Comparison of ENCODE assay signal across 18 cellular contexts in genomic region chr1:8404450-8405370, GRCh38.
DNase-seq lines count a peak whose midpoint lies in the region; ATAC-seq and TF ChIP-seq lines count a peak whose summit lies in the region.
"Had no signal": no experiment of that assay in that cellular context is flagged by ENCODE, and none has a peak within 500 bp of the region (broad histone marks: within the 10 kb centered on the region; RNA-seq: fewer than 3 reads in every experiment).

No MANE protein-coding gene starts in this region.

- H3K4me1 ChIP-seq in gastroesophageal sphincter (peaks cover 22 to 77% (median 35%) of the 10 kb centered on the region in 3 donors), spleen (peaks cover 28 to 91% (median 47%) of the 10 kb centered on the region in 6 donors)

- H3K27me3 ChIP-seq in gastroesophageal sphincter (no peaks in the 10 kb centered on the region), spleen (replicated peaks in 1 of 7) (no peaks in the 10 kb centered on the region)
- H3K27me3 ChIP-seq: suprapubic skin had no signal

- H3K36me3 ChIP-seq in gastroesophageal sphincter (peaks cover 0 to 37% of the 10 kb centered on the region in 2 donors), spleen (peaks cover 0 to 90% (median 15%) of the 10 kb centered on the region in 6 donors)

- DNase-seq in activated CD8-positive, alpha-beta T cell treated with anti-CD3 and anti-CD28 coated beads for 36 hours: no peak
- DNase-seq in activated CD8-positive, alpha-beta T cell treated with anti-CD3 and anti-CD28 coated beads, Interleukin-2, amount 10 ng/mL, durations not matched to agents 7 days and 5 days: no peak
- DNase-seq in T-cell (no peak), spleen (no peak), erythroblast (lab: John Stamatoyannopoulos, UW) (no peak)
- DNase-seq in effector CD4-positive, alpha-beta T cell: no peak
- DNase-seq: ACHN; activated CD8-positive, alpha-beta memory T cell treated with anti-CD3 and anti-CD28 coated beads, Interleukin-2, amount 10 ng/mL, durations not matched to agents 7 days and 5 days; activated naive CD8-positive, alpha-beta T cell treated with anti-CD3 and anti-CD28 coated beads, Interleukin-2, amount 10 ng/mL, durations not matched to agents 7 days and 5 days; Calu3; central memory CD4-positive, alpha-beta T cell; Karpas-422; NCI-H146; NCI-H510A; posterior cingulate gyrus had no signal

- WGBS in gastroesophageal sphincter (ENCODE audit: low coverage in 1 of 2), 2 donors: 63 to 87% methylated on average over 4 to 9 of the region's 10 CpGs
- 75 to 85% (median 79%) methylated on average over 10 of the region's 10 CpGs for WGBS in spleen, 5 donors

- H3K36me3 Mint-ChIP-seq in activated CD8-positive, alpha-beta T cell treated with anti-CD3 and anti-CD28 coated beads for 36 hours (ENCODE audit: low read depth): peaks cover 35% of the 10 kb centered on the region
- peaks cover 26% of the 10 kb centered on the region for H3K36me3 Mint-ChIP-seq in activated CD8-positive, alpha-beta T cell treated with anti-CD3 and anti-CD28 coated beads, Interleukin-2, amount 10 ng/mL, durations not matched to agents 7 days and 5 days (ENCODE audit: low read depth)
- peaks cover 32% of the 10 kb centered on the region for H3K36me3 Mint-ChIP-seq in T-cell

- H3K27ac ChIP-seq in gastroesophageal sphincter: peak overlapping the region in 3 of 4 donors; percentile 66 to 97 (median 73)
- peak overlapping the region in 6 of 8 donors; percentile 30 to 69 (median 44) for H3K27ac ChIP-seq in spleen
- H3K27ac ChIP-seq: suprapubic skin had no signal

- H3K4me3 Mint-ChIP-seq in activated CD8-positive, alpha-beta T cell treated with anti-CD3 and anti-CD28 coated beads for 36 hours: no peak overlapping the region
- H3K4me3 Mint-ChIP-seq in activated CD8-positive, alpha-beta T cell treated with anti-CD3 and anti-CD28 coated beads, Interleukin-2, amount 10 ng/mL, durations not matched to agents 7 days and 5 days: no peak overlapping the region
- no peak overlapping the region for H3K4me3 Mint-ChIP-seq in T-cell
- H3K4me3 Mint-ChIP-seq: activated CD8-positive, alpha-beta memory T cell treated with anti-CD3 and anti-CD28 coated beads, Interleukin-2, amount 10 ng/mL, durations not matched to agents 7 days and 5 days; activated naive CD8-positive, alpha-beta T cell treated with anti-CD3 and anti-CD28 coated beads, Interleukin-2, amount 10 ng/mL, durations not matched to agents 7 days and 5 days had no signal

- no peak for TF ChIP-seq EP300 in gastroesophageal sphincter (IDR thresholded peaks at IDR 0.05)

- peaks cover 34% of the 10 kb centered on the region for H3K4me1 Mint-ChIP-seq in activated CD8-positive, alpha-beta T cell treated with anti-CD3 and anti-CD28 coated beads for 36 hours (ENCODE audit: low read depth)
- peaks cover 34% of the 10 kb centered on the region for H3K4me1 Mint-ChIP-seq in activated CD8-positive, alpha-beta T cell treated with anti-CD3 and anti-CD28 coated beads, Interleukin-2, amount 10 ng/mL, durations not matched to agents 7 days and 5 days (ENCODE audit: low read depth)
- peaks cover 25 to 57% (median 56%) of the 10 kb centered on the region in 3 donors for H3K4me1 Mint-ChIP-seq in T-cell

- H3K9me3 ChIP-seq in gastroesophageal sphincter (no peaks in the 10 kb centered on the region), spleen (no peaks in the 10 kb centered on the region)
- H3K9me3 ChIP-seq: suprapubic skin had no signal

- H3K27ac Mint-ChIP-seq in activated CD8-positive, alpha-beta T cell treated with anti-CD3 and anti-CD28 coated beads for 36 hours: peak overlapping the region; percentile 40
- no peak overlapping the region for H3K27ac Mint-ChIP-seq in activated CD8-positive, alpha-beta T cell treated with anti-CD3 and anti-CD28 coated beads, Interleukin-2, amount 10 ng/mL, durations not matched to agents 7 days and 5 days
- H3K27ac Mint-ChIP-seq in T-cell: peak overlapping the region; percentile 55 to 66
- H3K27ac Mint-ChIP-seq: activated CD8-positive, alpha-beta memory T cell treated with anti-CD3 and anti-CD28 coated beads, Interleukin-2, amount 10 ng/mL, durations not matched to agents 7 days and 5 days; activated naive CD8-positive, alpha-beta T cell treated with anti-CD3 and anti-CD28 coated beads, Interleukin-2, amount 10 ng/mL, durations not matched to agents 7 days and 5 days had no signal

- no peak overlapping the region for H3K4me3 ChIP-seq in gastroesophageal sphincter
- no peak overlapping the region for H3K4me3 ChIP-seq in spleen
- H3K4me3 ChIP-seq: suprapubic skin had no signal

- CTCF ChIA-PET in activated CD8-positive, alpha-beta T cell treated with anti-CD3 and anti-CD28 coated beads for 36 hours (lab: Charles Lee): interaction anchor here (0.6 to 0.9 kb wide), 3 partner anchors 20 to 400 kb away, joined by 3 read pairs; no protein-coding TSS in a partner anchor
- CTCF ChIA-PET in activated CD8-positive, alpha-beta T cell treated with anti-CD3 and anti-CD28 coated beads, Interleukin-2, amount 10 ng/mL, durations not matched to agents 7 days and 5 days (lab: Charles Lee): no interaction called here
- CTCF ChIA-PET in T-cell (lab: Charles Lee): interaction anchor here in 1 of 2 donors (0.6 kb wide), 1 partner anchor 121 kb away, joined by 7 read pairs; no protein-coding TSS in a partner anchor

- POLR2A ChIA-PET in activated CD8-positive, alpha-beta T cell treated with anti-CD3 and anti-CD28 coated beads for 36 hours (lab: Charles Lee): interaction anchor here (1.1 to 1.2 kb wide), 3 partner anchors 18 to 28 kb away, joined by 3 read pairs; no protein-coding TSS in a partner anchor
- POLR2A ChIA-PET in activated CD8-positive, alpha-beta T cell treated with anti-CD3 and anti-CD28 coated beads, Interleukin-2, amount 10 ng/mL, durations not matched to agents 7 days and 5 days (lab: Charles Lee): no interaction called here
- POLR2A ChIA-PET in T-cell (lab: Charles Lee): no interaction called here

- intact Hi-C loops in activated CD8-positive, alpha-beta T cell treated with anti-CD3 and anti-CD28 coated beads for 36 hours (cut with micrococcal nuclease): no loop called here
- intact Hi-C loops in spleen (cut with DNase I; ENCODE audit: low total_unique reads): no loop called here

- TF ChIP-seq CTCF in activated CD8-positive, alpha-beta T cell treated with anti-CD3 and anti-CD28 coated beads for 36 hours (IDR thresholded peaks at IDR 0.05): no peak
- TF ChIP-seq CTCF in gastroesophageal sphincter (IDR thresholded peaks at IDR 0.05) (no peak), spleen (IDR thresholded peaks at IDR 0.05 in 8 of 11, conservative IDR thresholded peaks at IDR 0.05 in 3 of 11) (no peak)

- no peaks in the 10 kb centered on the region for H3K9me3 Mint-ChIP-seq in activated CD8-positive, alpha-beta T cell treated with anti-CD3 and anti-CD28 coated beads for 36 hours
- no peaks in the 10 kb centered on the region for H3K9me3 Mint-ChIP-seq in activated CD8-positive, alpha-beta T cell treated with anti-CD3 and anti-CD28 coated beads, Interleukin-2, amount 10 ng/mL, durations not matched to agents 7 days and 5 days (ENCODE audit: insufficient read depth)
- no peaks in the 10 kb centered on the region for H3K9me3 Mint-ChIP-seq in T-cell
- H3K9me3 Mint-ChIP-seq: activated naive CD8-positive, alpha-beta T cell treated with anti-CD3 and anti-CD28 coated beads, Interleukin-2, amount 10 ng/mL, durations not matched to agents 7 days and 5 days had no signal

- H3K27me3 Mint-ChIP-seq in activated CD8-positive, alpha-beta T cell treated with anti-CD3 and anti-CD28 coated beads for 36 hours: no peaks in the 10 kb centered on the region
- no peaks in the 10 kb centered on the region for H3K27me3 Mint-ChIP-seq in activated CD8-positive, alpha-beta T cell treated with anti-CD3 and anti-CD28 coated beads, Interleukin-2, amount 10 ng/mL, durations not matched to agents 7 days and 5 days (ENCODE audit: low read depth)
- H3K27me3 Mint-ChIP-seq in T-cell: no peaks in the 10 kb centered on the region
- H3K27me3 Mint-ChIP-seq: activated CD8-positive, alpha-beta memory T cell treated with anti-CD3 and anti-CD28 coated beads, Interleukin-2, amount 10 ng/mL, durations not matched to agents 7 days and 5 days; activated naive CD8-positive, alpha-beta T cell treated with anti-CD3 and anti-CD28 coated beads, Interleukin-2, amount 10 ng/mL, durations not matched to agents 7 days and 5 days had no signal

- ATAC-seq in activated CD8-positive, alpha-beta T cell treated with anti-CD3 and anti-CD28 coated beads for 36 hours: no peak
- ATAC-seq in activated CD8-positive, alpha-beta T cell treated with anti-CD3 and anti-CD28 coated beads, Interleukin-2, amount 10 ng/mL, durations not matched to agents 7 days and 5 days: no peak
- ATAC-seq in T-cell (replicated peaks in 1 of 4) (no peak), gastroesophageal sphincter (no peak), GM19328 (IDR thresholded peaks at IDR 0.05; ENCODE audit: unreplicated experiment) (no peak)
- ATAC-seq: activated CD8-positive, alpha-beta memory T cell treated with anti-CD3 and anti-CD28 coated beads, Interleukin-2, amount 10 ng/mL, durations not matched to agents 7 days and 5 days had no signal

- TF ChIP-seq POLR2A in gastroesophageal sphincter (IDR thresholded peaks at IDR 0.05) (no peak), spleen (IDR thresholded peaks at IDR 0.05) (no peak), erythroblast (IDR thresholded peaks at IDR 0.05; ENCODE audit: low read length) (no peak)
